20 cellular contexts compared by ENCODE assay signal in genomic region chr1:15452216-15452615, GRCh38. TPM values are rescaled to one million over a fixed set of nuclear protein-coding genes. Genes with fewer than 3 reads are reported as not detected.
"Had no signal": no experiment of that assay in that cellular context is flagged by ENCODE, and none has a peak within 500 bp of the region (broad histone marks: within the 10 kb centered on the region; RNA-seq: fewer than 3 reads in every experiment).

No MANE protein-coding gene starts in this region.

- H3K4me1 ChIP-seq: esophagus squamous epithelium, heart left ventricle, upper lobe of left lung had no signal

- H3K27me3 ChIP-seq: ovary, upper lobe of left lung had no signal

- H3K4me1 Mint-ChIP-seq: activated naive CD8-positive, alpha-beta T cell treated with anti-CD3 and anti-CD28 coated beads, Interleukin-2, amount 10 ng/mL, durations not matched to agents 7 days and 5 days; neural crest cell; stimulated activated naive B cell treated with anti-CD40 and anti-IgM and Interleukin-4, amounts not matched to agents 10 μg/mL and 1 μg/mL and 100 μg/mL, for 72 hours had no signal

- H3K27ac Mint-ChIP-seq: activated naive CD8-positive, alpha-beta T cell treated with anti-CD3 and anti-CD28 coated beads, Interleukin-2, amount 10 ng/mL, durations not matched to agents 7 days and 5 days; activated T-helper 1 cell treated with anti-CD3 and anti-CD28 coated beads, Interleukin-12 subunit alpha, Interleukin-12 subunit beta, Interleukin-2, Interleukin-4 antibody, amounts not matched to agents 30 ng/mL and 10 ng/mL and 1 ng/mL, durations not matched to agents 14 hours and 24 hours and 36 hours; stimulated activated naive B cell treated with anti-CD40 and anti-IgM and Interleukin-4, amounts not matched to agents 10 μg/mL and 1 μg/mL and 100 μg/mL, for 72 hours had no signal

- H3K36me3 Mint-ChIP-seq: activated naive CD8-positive, alpha-beta T cell treated with anti-CD3 and anti-CD28 coated beads, Interleukin-2, amount 10 ng/mL, durations not matched to agents 7 days and 5 days; stimulated activated naive B cell treated with anti-CD40 and anti-IgM and Interleukin-4, amounts not matched to agents 10 μg/mL and 1 μg/mL and 100 μg/mL, for 72 hours had no signal

- H3K4me3 ChIP-seq: esophagus squamous epithelium, heart left ventricle, lung, ovary, upper lobe of left lung had no signal

- H3K4me3 Mint-ChIP-seq: activated naive CD8-positive, alpha-beta T cell treated with anti-CD3 and anti-CD28 coated beads, Interleukin-2, amount 10 ng/mL, durations not matched to agents 7 days and 5 days; activated T-helper 1 cell treated with anti-CD3 and anti-CD28 coated beads, Interleukin-12 subunit alpha, Interleukin-12 subunit beta, Interleukin-2, Interleukin-4 antibody, amounts not matched to agents 30 ng/mL and 10 ng/mL and 1 ng/mL, durations not matched to agents 14 hours and 24 hours and 36 hours; neural crest cell; stimulated activated naive B cell treated with anti-CD40 and anti-IgM and Interleukin-4, amounts not matched to agents 10 μg/mL and 1 μg/mL and 100 μg/mL, for 72 hours had no signal

- DNase-seq: activated CD4-positive, alpha-beta T cell treated with anti-CD3 and anti-CD28 coated beads, Interleukin-2, amount 50 U/mL, for 1 hour; activated CD8-positive, alpha-beta memory T cell treated with anti-CD3 and anti-CD28 coated beads for 24 hours; activated naive CD4-positive, alpha-beta T cell; activated naive CD8-positive, alpha-beta T cell treated with anti-CD3 and anti-CD28 coated beads, Interleukin-2, amount 10 ng/mL, durations not matched to agents 7 days and 5 days; anterior cingulate cortex; cortex of kidney; effector CD4-positive, alpha-beta T cell; esophagus squamous epithelium; left colon; midbrain; ovary; stimulated activated naive B cell treated with anti-CD40 and anti-IgM and Interleukin-4, amounts not matched to agents 10 μg/mL and 1 μg/mL and 100 μg/mL, for 72 hours; T-helper 9 cell; upper lobe of left lung had no signal

- H3K9me3 Mint-ChIP-seq: activated naive CD8-positive, alpha-beta T cell treated with anti-CD3 and anti-CD28 coated beads, Interleukin-2, amount 10 ng/mL, durations not matched to agents 7 days and 5 days; activated T-helper 1 cell treated with anti-CD3 and anti-CD28 coated beads, Interleukin-12 subunit alpha, Interleukin-12 subunit beta, Interleukin-2, Interleukin-4 antibody, amounts not matched to agents 30 ng/mL and 10 ng/mL and 1 ng/mL, durations not matched to agents 14 hours and 24 hours and 36 hours; neural crest cell; stimulated activated naive B cell treated with anti-CD40 and anti-IgM and Interleukin-4, amounts not matched to agents 10 μg/mL and 1 μg/mL and 100 μg/mL, for 72 hours had no signal

- H3K36me3 ChIP-seq: esophagus squamous epithelium, heart left ventricle, ovary, upper lobe of left lung had no signal

- H3K9me3 ChIP-seq: esophagus squamous epithelium, ovary, upper lobe of left lung had no signal

- FAIRE-seq: frontal cortex had no signal

- ATAC-seq: activated CD4-positive, CD25-positive, alpha-beta regulatory T cell treated with anti-CD3 and anti-CD28 coated beads, Interleukin-2, amount 50 U/mL, for 24 hours; heart left ventricle; stimulated activated naive B cell treated with anti-CD40 and anti-IgM and Interleukin-4, amounts not matched to agents 10 μg/mL and 1 μg/mL and 100 μg/mL, for 72 hours had no signal

- H3K27ac ChIP-seq: esophagus squamous epithelium, heart left ventricle, ovary, upper lobe of left lung had no signal

RNA-seq across cellular contexts. Expression of gene CELA2A, which starts 4.3 kb away (rescaled TPM):
- total RNA-seq: activated naive CD8-positive, alpha-beta T cell treated with anti-CD3 and anti-CD28 coated beads, Interleukin-2, amount 10 ng/mL, durations not matched to agents 7 days and 5 days; activated T-helper 1 cell treated with anti-CD3 and anti-CD28 coated beads, Interleukin-12 subunit alpha, Interleukin-12 subunit beta, Interleukin-2, Interleukin-4 antibody, amounts not matched to agents 30 ng/mL and 10 ng/mL and 1 ng/mL, durations not matched to agents 14 hours and 24 hours and 36 hours; esophagus squamous epithelium; frontal cortex; left colon; neural crest cell had no signal
- polyA plus RNA-seq: heart left ventricle had no signal

RNA-seq across cellular contexts. Expression of gene CTRC, which starts 14.0 kb away (rescaled TPM):
- total RNA-seq: esophagus squamous epithelium, frontal cortex had no signal
- polyA plus RNA-seq: heart left ventricle, ovary had no signal

RNA-seq across cellular contexts. Expression of gene CELA2B, which starts 23.7 kb away (rescaled TPM):
- total RNA-seq: activated naive CD8-positive, alpha-beta T cell treated with anti-CD3 and anti-CD28 coated beads, Interleukin-2, amount 10 ng/mL, durations not matched to agents 7 days and 5 days; activated T-helper 1 cell treated with anti-CD3 and anti-CD28 coated beads, Interleukin-12 subunit alpha, Interleukin-12 subunit beta, Interleukin-2, Interleukin-4 antibody, amounts not matched to agents 30 ng/mL and 10 ng/mL and 1 ng/mL, durations not matched to agents 14 hours and 24 hours and 36 hours; esophagus squamous epithelium; frontal cortex; heart left ventricle; left colon; neural crest cell had no signal
- polyA plus RNA-seq: heart left ventricle, lung, ovary had no signal
